Comparison of ENCODE assay signal across 12 cellular contexts in the genomic region with DNA sequence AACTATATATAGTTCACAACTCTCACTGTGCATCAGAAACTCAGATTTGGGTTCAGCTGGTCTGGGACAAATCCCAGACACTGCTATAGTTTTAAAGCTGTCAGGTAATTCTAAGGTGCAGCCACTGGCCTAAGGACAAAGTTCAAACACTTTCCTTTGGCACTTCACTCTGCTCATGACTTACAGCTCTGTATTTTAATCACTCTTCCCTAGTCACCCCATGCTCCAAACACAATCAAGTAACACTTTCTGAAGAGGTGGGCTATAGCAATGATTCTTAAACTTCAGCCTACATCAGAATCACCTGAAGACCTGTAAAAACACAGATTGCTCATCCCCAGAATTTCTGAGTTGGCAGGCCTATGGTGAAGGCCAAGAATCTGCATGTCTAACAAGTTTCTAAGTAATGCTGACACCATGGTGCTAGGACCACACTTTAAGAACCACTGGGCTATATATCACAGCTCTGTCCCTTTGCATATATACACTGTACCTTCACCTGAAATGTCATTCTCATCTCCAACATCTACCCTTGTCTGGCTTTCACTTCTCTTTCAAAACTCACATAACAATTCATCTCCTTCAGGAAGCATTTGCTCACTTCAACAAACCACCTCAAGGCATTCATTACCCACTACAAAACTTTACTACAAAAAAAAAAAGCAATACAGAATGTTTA. TPM values are rescaled to one million over a fixed set of nuclear protein-coding genes. Genes with fewer than 3 reads are reported as not detected.
DNase-seq lines count a peak whose midpoint lies in the region; ATAC-seq, FAIRE-seq and TF ChIP-seq lines count a peak whose summit lies in the region.
"Had no signal": no experiment of that assay in that cellular context is flagged by ENCODE, and none has a peak within 500 bp of the region (broad histone marks: within the 10 kb centered on the region; RNA-seq: fewer than 3 reads in every experiment).

No MANE protein-coding gene starts in this region.

- peak overlapping the region; percentile 41 for H3K27ac ChIP-seq in keratinocyte (ENCODE audit: control insufficient read depth, insufficient read depth, low read length)
- H3K27ac ChIP-seq: adrenal gland, C4-2B, epithelial cell of prostate had no signal

- POLR2A ChIA-PET in GM10248 (lab: Yijun Ruan, JAX) = no interaction called here

- H4K20me1 ChIP-seq in keratinocyte (ENCODE audit: control insufficient read depth, extremely low read depth, insufficient read depth, low read length) = no peaks in the 10 kb centered on the region

- peak overlapping the region; percentile 78 for H3K4me2 ChIP-seq in keratinocyte (ENCODE audit: control insufficient read depth, extremely low read depth, insufficient read depth, low read depth, low read length)

- H2AFZ ChIP-seq in keratinocyte (ENCODE audit: control insufficient read depth, low read length) = no peak overlapping the region

- no peaks in the 10 kb centered on the region for H3K36me3 ChIP-seq in keratinocyte (ENCODE audit: control insufficient read depth in 2 of 2, extremely low read depth in 1 of 2, insufficient read depth in 2 of 2, low read length in 2 of 2)
- H3K36me3 ChIP-seq: adrenal gland had no signal

- intact Hi-C loops in left ventricle myocardium superior (cut with micrococcal nuclease) = no loop called here

- peaks cover 19% of the 10 kb centered on the region for H3K4me1 ChIP-seq in keratinocyte (ENCODE audit: control insufficient read depth, extremely low read depth, insufficient read depth, low read length)

- H3K27me3 ChIP-seq in keratinocyte (ENCODE audit: control insufficient read depth, extremely low read depth, insufficient read depth, low read length) = no peaks in the 10 kb centered on the region
- H3K27me3 ChIP-seq: adrenal gland had no signal

- no peaks in the 10 kb centered on the region for H3K9me1 ChIP-seq in keratinocyte (ENCODE audit: control insufficient read depth, extremely low read depth, insufficient read depth, low read length)

- H3K9ac ChIP-seq in keratinocyte (ENCODE audit: control insufficient read depth, extremely low read depth, insufficient read depth, low read length) = no peak overlapping the region

- CTCF ChIA-PET in GM10248 (lab: Yijun Ruan, JAX) = interaction anchor here (0.7 to 3.6 kb wide), 6 partner anchors 10 to 340 kb away, joined by 3 to 25 read pairs (median 9); partner anchors contain the start of gene STAG1

- H3K4me3 ChIP-seq in keratinocyte (ENCODE audit: control insufficient read depth in 2 of 3, extremely low read depth in 1 of 3, insufficient read depth in 2 of 3, low read depth in 1 of 3, low read length in 3 of 3) = no peak overlapping the region
- H3K4me3 ChIP-seq: adrenal gland had no signal

- TF ChIP-seq CTCF in GM10248 (IDR thresholded peaks at IDR 0.05; ENCODE audit: control extremely low read depth, extremely low read depth, low read depth, missing control alignments) (no peak), keratinocyte (optimal IDR thresholded peaks at IDR 0.05 in 1 of 3, IDR thresholded peaks at IDR 0.05 in 1 of 3, conservative IDR thresholded peaks at IDR 0.05 in 1 of 3; ENCODE audit: extremely low read depth in 1 of 3, insufficient read depth in 2 of 3, low read length in 3 of 3) (no peak)

- dilution Hi-C loops in keratinocyte (cut with MboI; ENCODE audit: extremely low pct_ligation_motif_present, low sequenced_read_pairs) = no loop called here

- FAIRE-seq in keratinocyte (lab: Jason Lieb, UNC) = no peak

- DNase-seq in GM10248 (ENCODE audit: extremely low spot score) (peak; percentile 38), keratinocyte (ENCODE audit: low read depth, low spot score) (no peak), HUDEP-2 (lab: John Stamatoyannopoulos, UW; ENCODE audit: unreplicated experiment in 76 of 76) (no peak), left ventricle myocardium superior (no peak)
- DNase-seq: adrenal gland, NCI-H1048 had no signal

- H3K79me2 ChIP-seq in keratinocyte (ENCODE audit: control insufficient read depth, insufficient read depth, low read length) = peaks cover 85% of the 10 kb centered on the region

- H3K9me3 ChIP-seq in keratinocyte (ENCODE audit: control insufficient read depth, low read depth, low read length) = no peaks in the 10 kb centered on the region
- H3K9me3 ChIP-seq: adrenal gland had no signal

- ATAC-seq in GM19438 (IDR thresholded peaks at IDR 0.05; ENCODE audit: low read depth, unreplicated experiment) (peak; percentile 51), HG03095 (IDR thresholded peaks at IDR 0.05; ENCODE audit: unreplicated experiment) (peak; percentile 71), GM19328 (IDR thresholded peaks at IDR 0.05; ENCODE audit: unreplicated experiment) (no peak), left ventricle myocardium superior (no peak), HG03045 (IDR thresholded peaks at IDR 0.05; ENCODE audit: unreplicated experiment) (no peak)

RNA-seq across cellular contexts. Expression of gene STAG1, which starts 21.4 kb away (rescaled TPM):
- 5.9 to 11.8 TPM (median 7.1 TPM) in 3 replicates for polyA plus RNA-seq in keratinocyte
- polyA plus RNA-seq in keratinocyte (2011; ENCODE audit: low read depth) = 16.5 TPM
- polyA plus RNA-seq in keratinocyte (2011; cell fraction: cytosol; rRNA removed) = 4.0 and 7.7 TPM in 2 replicates
- polyA plus RNA-seq in keratinocyte (2011; cell fraction: nucleus; rRNA removed) = 7.1 and 10.2 TPM in 2 replicates
- polyA plus RNA-seq in keratinocyte (2012; ENCODE audit: low replicate concordance) = 6.6 and 7.9 TPM in 2 replicates
- polyA minus RNA-seq in keratinocyte = 5.1 to 21.3 TPM (median 7.5 TPM) in 3 replicates
- 8.8 TPM for polyA minus RNA-seq in keratinocyte (2011; cell fraction: cytosol; rRNA and poly(A)+ RNA removed)
- 11.5 and 21.4 TPM in 2 replicates for polyA minus RNA-seq in keratinocyte (2011; cell fraction: nucleus; rRNA and poly(A)+ RNA removed)
- total RNA-seq in left ventricle myocardium superior = 22.3 TPM

Comparison
In these comparisons a context has a peak if more than half of its experiments do, and no peak if none do; other contexts are left out.
1. ATAC-seq: peak in GM19438 (single experiment) and HG03095 (single experiment); none in GM19328 (single experiment), left ventricle myocardium superior (single experiment) and HG03045 (single experiment).